1 cellular context compared by ENCODE assay signal in genomic region chr7:132197772-132198171, GRCh38.
TF ChIP-seq lines count a peak whose summit lies in the region.

No MANE protein-coding gene starts in this region.

TF ChIP-seq in HepG2, 621 proteins besides CTCF, POLR2A, EP300 and RAD21 (continued from another document and continues in another):
- no peak for TF ChIP-seq ZBTB34 (CRISPR knock-in tag; IDR thresholded peaks at IDR 0.05)
- no peak for TF ChIP-seq ZBTB1 (CRISPR knock-in tag; IDR thresholded peaks at IDR 0.05; ENCODE audit: borderline replicate concordance)
- TF ChIP-seq RBM39 (IDR thresholded peaks at IDR 0.05; ENCODE audit: low read depth, low read length, poor library complexity, severe bottlenecking) = no peak
- no peak for TF ChIP-seq NFKB2 (CRISPR knock-in tag; IDR thresholded peaks at IDR 0.05; ENCODE audit: borderline replicate concordance)
- TF ChIP-seq LRRFIP1 (CRISPR knock-in tag; conservative IDR thresholded peaks at IDR 0.05) = no peak
- no peak for TF ChIP-seq ZMAT3 (CRISPR knock-in tag; conservative IDR thresholded peaks at IDR 0.05)
- no peak for TF ChIP-seq ZMYM4 (CRISPR knock-in tag; IDR thresholded peaks at IDR 0.05)
- no peak for TF ChIP-seq ZNF225 (CRISPR knock-in tag; IDR thresholded peaks at IDR 0.05)
- no peak for TF ChIP-seq MAFG (CRISPR knock-in tag; IDR thresholded peaks at IDR 0.05)
- TF ChIP-seq ZNF18 (CRISPR knock-in tag; IDR thresholded peaks at IDR 0.05; ENCODE audit: insufficient replicate concordance) = no peak
- no peak for TF ChIP-seq ZNF275 (CRISPR knock-in tag; IDR thresholded peaks at IDR 0.05; ENCODE audit: borderline replicate concordance)
- TF ChIP-seq FOSL2 (CRISPR knock-in tag; IDR thresholded peaks at IDR 0.05) = peak; percentile 79
- no peak for TF ChIP-seq JUND (CRISPR knock-in tag; IDR thresholded peaks at IDR 0.05)
- TF ChIP-seq FOXO1 (CRISPR knock-in tag; IDR thresholded peaks at IDR 0.05) = no peak; the same call in 1 of the 2 replicates
- no peak for TF ChIP-seq AHR (CRISPR knock-in tag; IDR thresholded peaks at IDR 0.05)
- TF ChIP-seq ZNF7 (CRISPR knock-in tag; IDR thresholded peaks at IDR 0.05) = no peak
- no peak for TF ChIP-seq ZSCAN12 (CRISPR knock-in tag; IDR thresholded peaks at IDR 0.05)
- TF ChIP-seq CEBPG (CRISPR knock-in tag; IDR thresholded peaks at IDR 0.05) = no peak
- no peak for TF ChIP-seq ZNF552 (CRISPR knock-in tag; IDR thresholded peaks at IDR 0.05; ENCODE audit: borderline replicate concordance)
- TF ChIP-seq BCL3 (CRISPR knock-in tag; IDR thresholded peaks at IDR 0.05) = no peak
- TF ChIP-seq NR2F6 (IDR thresholded peaks at IDR 0.05) = peak; percentile 84
- peak; percentile 70 for TF ChIP-seq NR2F6 (CRISPR knock-in tag; IDR thresholded peaks at IDR 0.05)
- TF ChIP-seq SP2 (CRISPR knock-in tag; IDR thresholded peaks at IDR 0.05) = no peak
- TF ChIP-seq JARID2 (CRISPR knock-in tag; IDR thresholded peaks at IDR 0.05; ENCODE audit: insufficient replicate concordance) = no peak
- no peak for TF ChIP-seq ARID2 (CRISPR knock-in tag; IDR thresholded peaks at IDR 0.05; ENCODE audit: borderline replicate concordance)
- no peak for TF ChIP-seq ZBTB42 (CRISPR knock-in tag; IDR thresholded peaks at IDR 0.05)
- TF ChIP-seq HOXD1 (CRISPR knock-in tag; IDR thresholded peaks at IDR 0.05) = no peak
- TF ChIP-seq MYNN (CRISPR knock-in tag; IDR thresholded peaks at IDR 0.05; ENCODE audit: low read depth) = no peak
- no peak for TF ChIP-seq HBP1 (CRISPR knock-in tag; IDR thresholded peaks at IDR 0.05; ENCODE audit: low read depth)
- TF ChIP-seq ZNF572 (CRISPR knock-in tag; IDR thresholded peaks at IDR 0.05) = no peak
- no peak for TF ChIP-seq DMAP1 (CRISPR knock-in tag; IDR thresholded peaks at IDR 0.05)
- TF ChIP-seq SIN3B (IDR thresholded peaks at IDR 0.05; ENCODE audit: low read length) = no peak
- no peak for TF ChIP-seq ZNF280D (CRISPR knock-in tag; IDR thresholded peaks at IDR 0.05)
- no peak for TF ChIP-seq ZNF317 (CRISPR knock-in tag; IDR thresholded peaks at IDR 0.05)
- no peak for TF ChIP-seq IRF9 (CRISPR knock-in tag; IDR thresholded peaks at IDR 0.05; ENCODE audit: borderline replicate concordance)
- peak; percentile 64 for TF ChIP-seq RARA (CRISPR knock-in tag; IDR thresholded peaks at IDR 0.05)
- no peak for TF ChIP-seq ZNF138 (CRISPR knock-in tag; IDR thresholded peaks at IDR 0.05; ENCODE audit: low read depth)
- TF ChIP-seq MAX (IDR thresholded peaks at IDR 0.05) = no peak
- no peak for TF ChIP-seq MED1 (CRISPR knock-in tag; IDR thresholded peaks at IDR 0.05)
- no peak for TF ChIP-seq KLF12 (CRISPR knock-in tag; IDR thresholded peaks at IDR 0.05; ENCODE audit: borderline replicate concordance)
- TF ChIP-seq ZNF713 (CRISPR knock-in tag; IDR thresholded peaks at IDR 0.05) = no peak
- no peak for TF ChIP-seq TEAD3 (CRISPR knock-in tag; optimal IDR thresholded peaks at IDR 0.05; ENCODE audit: borderline replicate concordance)
- peak; percentile 44; the same call in 1 of the 2 replicates for TF ChIP-seq AHDC1 (CRISPR knock-in tag; IDR thresholded peaks at IDR 0.05; ENCODE audit: borderline replicate concordance)
- no peak for TF ChIP-seq ZNF569 (CRISPR knock-in tag; IDR thresholded peaks at IDR 0.05; ENCODE audit: borderline replicate concordance)
